Comparison of ENCODE assay signal across 21 cellular contexts in the genomic region with DNA sequence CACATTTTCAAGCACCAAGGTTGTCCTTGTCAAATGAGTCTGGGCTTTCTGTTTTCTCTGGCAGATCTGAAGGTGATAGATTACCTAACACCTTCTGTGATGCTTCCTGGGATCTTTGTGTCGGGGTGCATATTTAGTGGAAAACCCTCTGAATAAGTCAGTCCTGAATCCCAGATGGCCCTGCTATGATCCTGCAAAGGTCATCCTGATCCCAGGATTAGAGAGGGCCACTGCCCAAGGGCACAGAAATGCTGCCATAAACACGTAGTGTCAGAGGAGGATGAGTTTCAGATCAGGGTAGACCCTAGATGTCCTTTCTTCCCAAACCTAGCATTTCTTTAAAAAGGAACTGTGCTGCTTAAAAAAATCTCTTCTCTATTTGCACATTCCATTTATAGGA. TPM values are rescaled to one million over a fixed set of nuclear protein-coding genes. Genes with fewer than 3 reads are reported as not detected.
"Had no signal": no experiment of that assay in that cellular context is flagged by ENCODE, and none has a peak within 500 bp of the region (broad histone marks: within the 10 kb centered on the region; RNA-seq: fewer than 3 reads in every experiment).

No MANE protein-coding gene starts in this region.

- DNase-seq: activated CD4-positive, CD25-positive, alpha-beta regulatory T cell; activated CD8-positive, alpha-beta memory T cell treated with anti-CD3 and anti-CD28 coated beads, Interleukin-2, amount 50 U/mL, for 4 hours; activated CD8-positive, alpha-beta T cell treated with anti-CD3 and anti-CD28 coated beads for 36 hours; activated gamma-delta T cell treated with Interleukin-2 at 50 U/mL for 16 hours; activated naive CD4-positive, alpha-beta T cell treated with anti-CD3 and anti-CD28 coated beads, Interleukin-2, amount 10 ng/mL, durations not matched to agents 7 days and 5 days; activated naive CD8-positive, alpha-beta T cell treated with anti-CD3 and anti-CD28 coated beads for 36 hours; activated T-cell treated with anti-CD3 and anti-CD28 coated beads, Interleukin-2, amount 50 U/mL, for 72 hours; caudate nucleus; MM.1S; NCI-H1105 treated with DMSO at 0.1 percent for 48 hours; NCI-H1436 treated with DMSO at 0.1 percent for 48 hours; NCI-H2081 treated with DMSO at 0.1 percent for 48 hours; NCI-H2171; NCI-H446 treated with DMSO at 0.1 percent for 48 hours; NCI-H524 treated with DMSO at 0.1 percent for 48 hours; NCI-H748 treated with DMSO at 0.1 percent for 48 hours; T-helper 17 cell; T-helper 9 cell had no signal

- H3K9me3 Mint-ChIP-seq: activated CD8-positive, alpha-beta T cell treated with anti-CD3 and anti-CD28 coated beads for 36 hours; activated naive CD4-positive, alpha-beta T cell treated with anti-CD3 and anti-CD28 coated beads, Interleukin-2, amount 10 ng/mL, durations not matched to agents 7 days and 5 days; activated naive CD8-positive, alpha-beta T cell treated with anti-CD3 and anti-CD28 coated beads for 36 hours; activated T-cell treated with anti-CD3 and anti-CD28 coated beads, Interleukin-2, amount 50 U/mL, for 72 hours; activated T-helper 2 cell treated with anti-CD3 and anti-CD28 coated beads, Interferon-gamma antibody, Interleukin-2, Interleukin-4, amounts not matched to agents 10 μg/mL and 5 μg/mL and 100 μg/mL, durations not matched to agents 14 hours and 24 hours and 36 hours had no signal

- ATAC-seq: activated CD8-positive, alpha-beta T cell treated with anti-CD3 and anti-CD28 coated beads for 36 hours; activated T-cell treated with anti-CD3 and anti-CD28 coated beads, Interleukin-2, amount 50 U/mL, for 72 hours; T-helper 17 cell had no signal

- H3K4me1 Mint-ChIP-seq: activated naive CD4-positive, alpha-beta T cell treated with anti-CD3 and anti-CD28 coated beads, Interleukin-2, amount 10 ng/mL, durations not matched to agents 7 days and 5 days; activated naive CD8-positive, alpha-beta T cell treated with anti-CD3 and anti-CD28 coated beads for 36 hours; T-helper 17 cell had no signal

- H3K4me3 Mint-ChIP-seq: activated CD8-positive, alpha-beta T cell treated with anti-CD3 and anti-CD28 coated beads for 36 hours; activated naive CD4-positive, alpha-beta T cell treated with anti-CD3 and anti-CD28 coated beads, Interleukin-2, amount 10 ng/mL, durations not matched to agents 7 days and 5 days; activated naive CD8-positive, alpha-beta T cell treated with anti-CD3 and anti-CD28 coated beads for 36 hours; activated T-cell treated with anti-CD3 and anti-CD28 coated beads, Interleukin-2, amount 50 U/mL, for 72 hours; T-helper 17 cell had no signal

- H3K27me3 Mint-ChIP-seq: activated CD8-positive, alpha-beta T cell treated with anti-CD3 and anti-CD28 coated beads for 36 hours; activated naive CD4-positive, alpha-beta T cell treated with anti-CD3 and anti-CD28 coated beads, Interleukin-2, amount 10 ng/mL, durations not matched to agents 7 days and 5 days; activated naive CD8-positive, alpha-beta T cell treated with anti-CD3 and anti-CD28 coated beads for 36 hours; T-helper 17 cell had no signal

- H3K36me3 Mint-ChIP-seq: activated naive CD4-positive, alpha-beta T cell treated with anti-CD3 and anti-CD28 coated beads, Interleukin-2, amount 10 ng/mL, durations not matched to agents 7 days and 5 days; activated naive CD8-positive, alpha-beta T cell treated with anti-CD3 and anti-CD28 coated beads for 36 hours had no signal

- H3K27ac Mint-ChIP-seq: activated CD8-positive, alpha-beta T cell treated with anti-CD3 and anti-CD28 coated beads for 36 hours; activated naive CD4-positive, alpha-beta T cell treated with anti-CD3 and anti-CD28 coated beads, Interleukin-2, amount 10 ng/mL, durations not matched to agents 7 days and 5 days; activated naive CD8-positive, alpha-beta T cell treated with anti-CD3 and anti-CD28 coated beads for 36 hours; activated T-cell treated with anti-CD3 and anti-CD28 coated beads, Interleukin-2, amount 50 U/mL, for 72 hours; activated T-helper 2 cell treated with anti-CD3 and anti-CD28 coated beads, Interferon-gamma antibody, Interleukin-2, Interleukin-4, amounts not matched to agents 10 μg/mL and 5 μg/mL and 100 μg/mL, durations not matched to agents 14 hours and 24 hours and 36 hours; T-helper 17 cell had no signal

RNA-seq across cellular contexts. Expression of gene AGR2, which starts 19.0 kb away (rescaled TPM):
- total RNA-seq: activated CD8-positive, alpha-beta T cell treated with anti-CD3 and anti-CD28 coated beads for 36 hours; activated naive CD8-positive, alpha-beta T cell treated with anti-CD3 and anti-CD28 coated beads for 36 hours; activated T-cell treated with anti-CD3 and anti-CD28 coated beads, Interleukin-2, amount 50 U/mL, for 72 hours; activated T-helper 2 cell treated with anti-CD3 and anti-CD28 coated beads, Interferon-gamma antibody, Interleukin-2, Interleukin-4, amounts not matched to agents 10 μg/mL and 5 μg/mL and 100 μg/mL, durations not matched to agents 14 hours and 24 hours and 36 hours; OCI-LY7; RPMI7951; T-helper 17 cell had no signal
